In the genomic region with DNA sequence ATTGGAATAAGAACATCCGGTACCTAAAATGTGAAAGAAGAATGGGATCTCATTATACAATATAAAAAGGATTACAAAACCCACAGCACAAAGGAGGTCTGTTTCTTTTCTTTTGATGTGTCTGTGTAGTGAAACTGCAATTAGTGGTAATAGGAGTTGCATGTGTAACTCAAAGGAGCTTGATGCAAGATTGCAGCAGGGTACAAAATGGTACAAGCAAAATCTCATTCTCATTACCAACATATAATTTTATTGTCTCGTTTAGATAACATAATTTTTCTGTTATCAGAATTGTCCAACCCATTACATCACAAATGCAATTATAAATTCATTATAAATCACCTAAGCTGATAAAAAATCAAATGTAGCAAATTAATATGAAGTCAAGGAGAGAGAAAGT, we compare ENCODE assay signal across 17 cellular contexts. TPM values are rescaled to one million over a fixed set of nuclear protein-coding genes. Genes with fewer than 3 reads are reported as not detected.
"Had no signal": no experiment of that assay in that cellular context is flagged by ENCODE, and none has a peak within 500 bp of the region (broad histone marks: within the 10 kb centered on the region; RNA-seq: fewer than 3 reads in every experiment).

No MANE protein-coding gene starts in this region.

- H3K4me3 ChIP-seq: psoas muscle, skin epidermis, tibial nerve, uterus had no signal

- H3K27me3 Mint-ChIP-seq: memory B cell had no signal

- H3K36me3 Mint-ChIP-seq: activated naive CD8-positive, alpha-beta T cell; immature natural killer cell; memory B cell; naive B cell had no signal

- ATAC-seq: left ventricle myocardium superior; psoas muscle; right cardiac atrium; stimulated activated naive CD8-positive, alpha-beta T cell treated with anti-CD3 and anti-CD28 coated beads, Interleukin-15, Interleukin-2, amounts not matched to agents 100 U/mL and 50 U/mL, for 24 hours had no signal

- H3K9me3 Mint-ChIP-seq: memory B cell, naive B cell had no signal

- H3K4me3 Mint-ChIP-seq: activated naive CD8-positive, alpha-beta T cell; immature natural killer cell; memory B cell; naive B cell had no signal

- H3K27ac Mint-ChIP-seq: activated naive CD8-positive, alpha-beta T cell; immature natural killer cell had no signal

- H3K27ac ChIP-seq: psoas muscle, skin epidermis, tibial nerve, uterus, WERI-Rb-1 had no signal

- H3K4me1 Mint-ChIP-seq: immature natural killer cell had no signal

- H3K4me1 ChIP-seq: psoas muscle, tibial nerve, uterus had no signal

- H3K36me3 ChIP-seq: tibial nerve, uterus, WERI-Rb-1 had no signal

- FAIRE-seq: bronchial epithelial cell had no signal

- DNase-seq: activated CD4-positive, alpha-beta T cell treated with anti-CD3 and anti-CD28 coated beads, Interleukin-2, amount 50 U/mL, for 48 hours; activated gamma-delta T cell; immature natural killer cell; kidney glomerular epithelial cell; left ventricle myocardium superior; naive B cell; psoas muscle; right cardiac atrium; stimulated activated naive CD8-positive, alpha-beta T cell treated with anti-CD3 and anti-CD28 coated beads, Interleukin-15, Interleukin-2, amounts not matched to agents 100 U/mL and 50 U/mL, for 24 hours; uterus; WERI-Rb-1 had no signal

- H3K9me3 ChIP-seq: psoas muscle, tibial nerve, uterus had no signal

- H3K27me3 ChIP-seq: tibial nerve, uterus had no signal

RNA-seq across cellular contexts. Expression of a gene that starts 47.1 kb away (rescaled TPM):
- total RNA-seq: osteocyte had no signal
